ENCODE assay signal across 1 cellular context in the genomic region with DNA sequence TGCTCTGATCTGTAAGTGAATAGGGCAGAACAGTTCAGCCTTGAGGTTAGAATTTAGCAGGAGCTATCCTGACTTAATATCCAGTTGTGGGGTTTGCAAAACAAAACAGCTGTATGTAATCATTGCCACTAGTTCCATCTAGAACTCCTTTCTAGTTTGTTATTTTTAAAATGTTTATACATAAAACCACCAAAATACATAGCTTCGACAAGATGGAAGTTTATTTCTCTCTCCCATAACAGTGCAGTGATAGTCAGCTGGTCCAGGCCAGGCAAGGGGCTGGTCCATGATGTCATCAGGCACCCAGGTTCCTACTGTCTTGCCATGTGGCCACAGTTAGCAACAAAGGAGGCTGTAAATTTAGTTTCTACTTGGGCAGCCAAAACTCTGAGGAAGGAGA.
TF ChIP-seq lines count a peak whose summit lies in the region.

No MANE protein-coding gene starts in this region.

TF ChIP-seq in GM12878, 131 proteins besides CTCF, POLR2A, EP300 and RAD21:
- no peak for TF ChIP-seq NR2C2 (IDR thresholded peaks at IDR 0.05; ENCODE audit: borderline replicate concordance, control insufficient read depth, insufficient read length, low read depth)
- no peak for TF ChIP-seq NKRF (conservative IDR thresholded peaks at IDR 0.05)
- no peak for TF ChIP-seq SUZ12 (IDR thresholded peaks at IDR 0.05; ENCODE audit: unreplicated experiment)
- no peak for TF ChIP-seq E4F1 (IDR thresholded peaks at IDR 0.05; ENCODE audit: borderline replicate concordance, partially characterized antibody)
TF ChIP-seq in GM12878: peak in this region for 0.
